8 cellular contexts compared by ENCODE assay signal in the genomic region with DNA sequence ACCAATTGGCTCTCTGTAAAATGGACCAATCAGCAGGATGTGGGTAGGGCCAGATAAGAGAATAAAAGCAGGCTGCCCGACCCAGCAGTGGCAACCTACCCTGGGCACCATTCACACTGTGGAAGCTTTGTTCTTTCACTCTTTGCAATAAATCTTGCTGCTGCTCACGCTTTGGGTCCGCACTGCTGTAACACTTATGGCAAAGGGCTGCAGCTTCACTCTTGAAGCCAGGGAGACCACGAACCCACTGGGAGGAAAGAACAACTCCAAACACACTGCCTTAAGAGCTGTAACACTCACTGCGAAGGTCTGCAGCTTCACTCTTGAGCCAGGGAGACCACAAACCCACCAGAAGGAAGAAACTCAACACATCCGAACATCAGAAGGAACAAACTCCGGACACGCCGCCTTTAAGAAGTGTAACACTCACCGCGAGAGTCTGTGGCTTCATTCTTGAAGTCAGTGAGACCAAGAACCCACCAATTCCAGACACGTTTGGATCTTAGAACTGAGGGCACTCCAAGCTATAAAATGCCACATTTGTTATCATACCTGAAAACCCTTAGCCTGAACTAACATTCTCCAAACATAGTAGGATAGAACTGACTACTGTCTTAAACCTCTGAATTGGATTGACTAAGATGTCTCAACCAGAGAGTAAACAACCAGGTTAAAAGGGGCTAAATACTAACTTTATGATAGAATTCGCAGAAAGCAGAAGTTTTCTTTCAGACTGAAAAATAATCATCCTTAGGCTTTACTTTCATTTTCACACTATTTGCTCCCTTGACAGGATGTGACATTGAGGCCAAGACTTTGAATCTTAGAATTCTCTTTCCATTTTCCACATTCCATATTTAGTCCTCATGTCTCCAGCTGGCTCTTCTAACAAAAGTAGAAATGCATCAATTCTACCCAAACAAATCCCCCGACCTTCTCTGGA. TPM values are rescaled to one million over a fixed set of nuclear protein-coding genes. Genes with fewer than 3 reads are reported as not detected.
DNase-seq lines count a peak whose midpoint lies in the region; ATAC-seq and TF ChIP-seq lines count a peak whose summit lies in the region.

No MANE protein-coding gene starts in this region.

- H3K36me3 Mint-ChIP-seq in T-cell, result peaks cover 13% of the 10 kb centered on the region

- H3K4me3 Mint-ChIP-seq in T-cell, result peak overlapping the region; percentile 80 to 86 (median 86)

- CTCF ChIA-PET in T-cell (lab: Charles Lee), result interaction anchor here in 1 of 2 donors (0.6 to 1.7 kb wide), 6 partner anchors 28 to 51 kb away, joined by 3 to 5 read pairs (median 4); a partner anchor contains a TSS

- peaks cover 34 to 47% (median 40%) of the 10 kb centered on the region in 3 donors for H3K4me1 Mint-ChIP-seq in T-cell

- H3K27me3 Mint-ChIP-seq in T-cell, result no peaks in the 10 kb centered on the region

- TF ChIP-seq POLR2A in erythroblast (IDR thresholded peaks at IDR 0.05; ENCODE audit: low read length), result peak; percentile 39

- peak; percentile 41 for ATAC-seq in GM18511 (IDR thresholded peaks at IDR 0.05; ENCODE audit: unreplicated experiment)
- ATAC-seq in HG02763 (IDR thresholded peaks at IDR 0.05; ENCODE audit: unreplicated experiment), result peak; percentile 4
- ATAC-seq in T-cell (replicated peaks in 1 of 4), result peak; percentile 37 to 58 (median 44)
- ATAC-seq in HG03139 (IDR thresholded peaks at IDR 0.05; ENCODE audit: unreplicated experiment), result no peak

- H3K27ac Mint-ChIP-seq in T-cell, result peak overlapping the region; percentile 92 to 93

- H3K9me3 Mint-ChIP-seq in T-cell, result no peaks in the 10 kb centered on the region

- POLR2A ChIA-PET in T-cell (lab: Charles Lee), result interaction anchor here (0.6 to 0.7 kb wide), 4 partner anchors 12 to 192 kb away, joined by 3 to 6 read pairs (median 3); no protein-coding TSS in a partner anchor

- peak in 23 of 34 experiments; percentile 8 to 42 (median 17) for DNase-seq in T-cell
- peak; percentile 31 to 32 for DNase-seq in erythroblast (lab: John Stamatoyannopoulos, UW)
- DNase-seq in stimulated activated CD4-positive, alpha-beta T cell treated with anti-CD3 and anti-CD28 coated beads, Interleukin-4, amount 100 ng/mL, for 1 hour, result peak; percentile 13
- no peak for DNase-seq in NCI-H510A (lab: John Stamatoyannopoulos, UW)
- DNase-seq in DMS114 treated with DMSO at 0.1 percent for 48 hours (lab: John Stamatoyannopoulos, UW; ENCODE audit: unreplicated experiment), result no peak

RNA-seq across cellular contexts. Expression of a gene that starts 33.6 kb away (rescaled TPM):
- total RNA-seq in T-cell, result 1 to 10 TPM; 4.6 to 7.7 (median 5.8) TPM

RNA-seq across cellular contexts. Expression of a gene that starts 50.9 kb away (rescaled TPM):
- total RNA-seq in T-cell, result 10 to 100 TPM; 14.9 to 20.5 (median 19.0) TPM

RNA-seq across cellular contexts. Expression of a gene that starts 51.0 kb away (rescaled TPM):
- total RNA-seq in T-cell, result 1 to 10 TPM; 3.9 to 6.3 (median 4.4) TPM

Comparison
In these comparisons a context has a peak if more than half of its experiments do, and no peak if none do; other contexts are left out.
1. DNase-seq: peak in T-cell (23 of 34), erythroblast (2 of 2) and stimulated activated CD4-positive, alpha-beta T cell treated with anti-CD3 and anti-CD28 coated beads, Interleukin-4, amount 100 ng/mL, for 1 hour (single experiment); none in NCI-H510A (single experiment) and DMS114 treated with DMSO at 0.1 percent for 48 hours (single experiment).